In the genomic region with DNA sequence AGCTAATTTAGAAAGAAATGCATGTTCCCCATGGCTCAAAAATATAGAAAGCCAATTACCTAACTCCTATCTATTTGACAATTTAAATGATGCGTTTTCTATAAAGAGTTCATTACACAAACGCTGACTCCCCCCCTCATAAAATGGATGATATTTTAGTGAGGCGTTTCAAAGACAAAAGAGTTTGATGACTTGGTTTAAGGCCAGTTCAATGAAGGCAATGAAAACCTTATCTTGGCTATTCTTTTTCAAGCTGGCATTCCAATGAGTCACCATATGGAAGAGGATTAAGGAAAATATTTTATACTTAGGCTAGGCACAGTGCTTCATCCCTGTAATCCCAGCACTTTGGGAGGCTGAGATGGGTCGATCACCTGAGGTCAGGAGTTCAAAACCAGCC, we compare ENCODE assay signal across 1 cellular context.
TF ChIP-seq lines count a peak whose summit lies in the region.

No MANE protein-coding gene starts in this region.

TF ChIP-seq in SK-N-SH, 30 proteins besides CTCF, POLR2A, EP300 and RAD21 (continued from another document):
- TF ChIP-seq FOSL2 (IDR thresholded peaks at IDR 0.05; ENCODE audit: borderline replicate concordance, low read depth), result peak; percentile 83
- no peak for TF ChIP-seq CHD2 (IDR thresholded peaks at IDR 0.05; ENCODE audit: low read length, partially characterized antibody)
- TF ChIP-seq RFX5 (IDR thresholded peaks at IDR 0.05; ENCODE audit: low read length), result no peak
- no peak for TF ChIP-seq RCOR1 (IDR thresholded peaks at IDR 0.05; ENCODE audit: low read length)
- no peak for TF ChIP-seq EZH2phosphoT487 (IDR thresholded peaks at IDR 0.05; ENCODE audit: borderline replicate concordance, low read depth)
- TF ChIP-seq, protein P1, sequence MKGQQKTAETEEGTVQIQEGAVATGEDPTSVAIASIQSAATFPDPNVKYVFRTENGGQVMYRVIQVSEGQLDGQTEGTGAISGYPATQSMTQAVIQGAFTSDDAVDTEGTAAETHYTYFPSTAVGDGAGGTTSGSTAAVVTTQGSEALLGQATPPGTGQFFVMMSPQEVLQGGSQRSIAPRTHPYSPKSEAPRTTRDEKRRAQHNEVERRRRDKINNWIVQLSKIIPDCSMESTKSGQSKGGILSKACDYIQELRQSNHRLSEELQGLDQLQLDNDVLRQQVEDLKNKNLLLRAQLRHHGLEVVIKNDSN (IDR thresholded peaks at IDR 0.05; ENCODE audit: borderline replicate concordance, low read depth), result no peak
- no peak for TF ChIP-seq FOXM1 (IDR thresholded peaks at IDR 0.05; ENCODE audit: low read depth)
- TF ChIP-seq ELF1 (IDR thresholded peaks at IDR 0.05), result no peak
- no peak for TF ChIP-seq MEF2A (IDR thresholded peaks at IDR 0.05; ENCODE audit: borderline replicate concordance, low read depth)
